Comparison of ENCODE assay signal across 23 cellular contexts in genomic region chr10:98427011-98427515, GRCh38. TPM values are rescaled to one million over a fixed set of nuclear protein-coding genes. Genes with fewer than 3 reads are reported as not detected.
DNase-seq lines count a peak whose midpoint lies in the region; ATAC-seq, FAIRE-seq and TF ChIP-seq lines count a peak whose summit lies in the region.
"Had no signal": no experiment of that assay in that cellular context is flagged by ENCODE, and none has a peak within 500 bp of the region (broad histone marks: within the 10 kb centered on the region; RNA-seq: fewer than 3 reads in every experiment).

No MANE protein-coding gene starts in this region.

- intact Hi-C loops in HepG2 (cut with micrococcal nuclease; ENCODE audit: unreplicated experiment), result no loop called here
- intact Hi-C loops in right lobe of liver (cut with DNase I), result no loop called here

- H3K4me1 ChIP-seq in HepG2 (ENCODE audit: insufficient read depth, low read length) (peaks cover 10% of the 10 kb centered on the region), right lobe of liver (no peaks in the 10 kb centered on the region), endodermal cell (ENCODE audit: control insufficient read depth, insufficient read depth, low read length) (no peaks in the 10 kb centered on the region), tibial nerve (no peaks in the 10 kb centered on the region)
- H3K4me1 ChIP-seq: BLaER1 had no signal

- H3K4me2 ChIP-seq in HepG2 (ENCODE audit: low read depth, low read length), result no peak overlapping the region
- H3K4me2 ChIP-seq: BLaER1, KMS-11, SK-N-SH had no signal

- WGBS in HepG2 (ENCODE audit: low lambda C conversion rate), result 100% methylated on average over 1 of the region's 7 CpGs
- 100% methylated on average over 1 of the region's 7 CpGs for WGBS in right lobe of liver (ENCODE audit: insufficient coverage, low coverage, low lambda C conversion rate, missing lambda C conversion rate)
- WGBS in endodermal cell (ENCODE audit: insufficient coverage in 1 of 2, insufficient read length in 1 of 2), 2 experiments, result 88 to 92% methylated on average over 2 to 7 of the region's 7 CpGs
- 93 to 96% methylated on average over 4 to 7 of the region's 7 CpGs for WGBS in tibial nerve, 2 donors

- peaks cover 27% of the 10 kb centered on the region for H3K36me3 Mint-ChIP-seq in activated CD4-positive, alpha-beta memory T cell treated with anti-CD3 and anti-CD28 coated beads, Interleukin-2, amount 10 ng/mL, durations not matched to agents 7 days and 5 days (ENCODE audit: low read depth)
- peaks cover 30% of the 10 kb centered on the region for H3K36me3 Mint-ChIP-seq in endodermal cell (ENCODE audit: low read depth)
- peaks cover 46 to 51% of the 10 kb centered on the region in 2 donors for H3K36me3 Mint-ChIP-seq in stimulated activated naive B cell treated with anti-CD40 and anti-IgM and Interleukin-4, amounts not matched to agents 10 μg/mL and 1 μg/mL and 100 μg/mL, for 72 hours

- CTCF ChIA-PET in HepG2 (lab: Yijun Ruan, JAX; ENCODE audit: low intra/inter-chr PET ratio, low total read pairs), result no interaction called here
- CTCF ChIA-PET in activated CD4-positive, alpha-beta memory T cell treated with anti-CD3 and anti-CD28 coated beads, Interleukin-2, amount 10 ng/mL, durations not matched to agents 7 days and 5 days (lab: Charles Lee), result interaction anchor here (0.6 to 0.9 kb wide), 2 partner anchors 9 to 1206 kb away, joined by 3 read pairs; no protein-coding TSS in a partner anchor

- H3K4me3 ChIP-seq in HepG2 (replicated peaks in 1 of 3; ENCODE audit: insufficient read depth in 1 of 3, low read depth in 2 of 3, low read length in 3 of 3) (no peak overlapping the region), right lobe of liver (no peak overlapping the region), endodermal cell (ENCODE audit: low read length) (no peak overlapping the region), tibial nerve (no peak overlapping the region)
- H3K4me3 ChIP-seq: BLaER1 had no signal

- H3K27me3 Mint-ChIP-seq in activated CD4-positive, alpha-beta memory T cell treated with anti-CD3 and anti-CD28 coated beads, Interleukin-2, amount 10 ng/mL, durations not matched to agents 7 days and 5 days, result no peaks in the 10 kb centered on the region
- no peaks in the 10 kb centered on the region for H3K27me3 Mint-ChIP-seq in endodermal cell (ENCODE audit: insufficient read depth)
- no peaks in the 10 kb centered on the region for H3K27me3 Mint-ChIP-seq in stimulated activated naive B cell treated with anti-CD40 and anti-IgM and Interleukin-4, amounts not matched to agents 10 μg/mL and 1 μg/mL and 100 μg/mL, for 72 hours
- H3K27me3 Mint-ChIP-seq: CD4-positive, CD25-positive, alpha-beta regulatory T cell; IgD-negative memory B cell had no signal

- no peak overlapping the region for H2AFZ ChIP-seq in HepG2 (ENCODE audit: low read length)

- H4K20me1 ChIP-seq in HepG2 (ENCODE audit: insufficient read depth, low read length), result 0 out of 2 replicates have a peak, but pooled peaks cover 2% of the 10 kb centered on the region
- H4K20me1 ChIP-seq: BLaER1 had no signal

- no peaks in the 10 kb centered on the region for H3K9me3 Mint-ChIP-seq in activated CD4-positive, alpha-beta memory T cell treated with anti-CD3 and anti-CD28 coated beads, Interleukin-2, amount 10 ng/mL, durations not matched to agents 7 days and 5 days
- H3K9me3 Mint-ChIP-seq in endodermal cell, result peaks cover 9% of the 10 kb centered on the region
- H3K9me3 Mint-ChIP-seq in stimulated activated naive B cell treated with anti-CD40 and anti-IgM and Interleukin-4, amounts not matched to agents 10 μg/mL and 1 μg/mL and 100 μg/mL, for 72 hours, result no peaks in the 10 kb centered on the region

- POLR2A ChIA-PET in HepG2 (lab: Yijun Ruan, JAX), result interaction anchor here (1.1 kb wide), 1 partner anchor 28 kb away, joined by 3 read pairs; no protein-coding TSS in a partner anchor
- POLR2A ChIA-PET in activated CD4-positive, alpha-beta memory T cell treated with anti-CD3 and anti-CD28 coated beads, Interleukin-2, amount 10 ng/mL, durations not matched to agents 7 days and 5 days (lab: Charles Lee), result interaction anchor here (0.6 to 0.8 kb wide), 2 partner anchors 19 to 53 kb away, joined by 3 read pairs; no protein-coding TSS in a partner anchor

- H3K9me3 ChIP-seq in HepG2 (ENCODE audit: low read length) (no peaks in the 10 kb centered on the region), right lobe of liver (no peaks in the 10 kb centered on the region), endodermal cell (ENCODE audit: control insufficient read depth, low read length) (peaks cover 16% of the 10 kb centered on the region), tibial nerve (peaks cover 0 to under 1% (median 0%) of the 10 kb centered on the region in 4 donors)
- H3K9me3 ChIP-seq: SK-N-SH had no signal

- H3K27ac ChIP-seq in HepG2 (ENCODE audit: extremely low read length, insufficient read depth, low read length), result no peak overlapping the region
- H3K27ac ChIP-seq in right lobe of liver, result no peak overlapping the region
- H3K27ac ChIP-seq in endodermal cell (ENCODE audit: low read depth, low read length), result no peak overlapping the region
- no peak overlapping the region for H3K27ac ChIP-seq in tibial nerve
- H3K27ac ChIP-seq: BLaER1, KMS-11 had no signal

- no peak for FAIRE-seq in HepG2 (lab: Jason Lieb, UNC)
- FAIRE-seq: A204.1, GM18507, H54 had no signal

- no peaks in the 10 kb centered on the region for H3K79me2 ChIP-seq in HepG2 (ENCODE audit: insufficient read depth, low read length)

- no peaks in the 10 kb centered on the region for H3K4me1 Mint-ChIP-seq in activated CD4-positive, alpha-beta memory T cell treated with anti-CD3 and anti-CD28 coated beads, Interleukin-2, amount 10 ng/mL, durations not matched to agents 7 days and 5 days
- H3K4me1 Mint-ChIP-seq in endodermal cell, result no peaks in the 10 kb centered on the region
- H3K4me1 Mint-ChIP-seq in stimulated activated naive B cell treated with anti-CD40 and anti-IgM and Interleukin-4, amounts not matched to agents 10 μg/mL and 1 μg/mL and 100 μg/mL, for 72 hours, result no peaks in the 10 kb centered on the region
- H3K4me1 Mint-ChIP-seq: CD4-positive, CD25-positive, alpha-beta regulatory T cell; IgD-negative memory B cell had no signal

- no peak for DNase-seq in HepG2 (ENCODE audit: low spot score)
- DNase-seq in right lobe of liver, result no peak
- DNase-seq in activated CD4-positive, alpha-beta memory T cell treated with anti-CD3 and anti-CD28 coated beads, Interleukin-2, amount 10 ng/mL, durations not matched to agents 7 days and 5 days, result peak; percentile 10
- DNase-seq in endodermal cell, result peak; percentile 35
- no peak for DNase-seq in stimulated activated naive B cell treated with anti-CD40 and anti-IgM and Interleukin-4, amounts not matched to agents 10 μg/mL and 1 μg/mL and 100 μg/mL, for 72 hours
- DNase-seq in activated CD4-positive, CD25-positive, alpha-beta regulatory T cell treated with anti-CD3 and anti-CD28 coated beads, Interleukin-2, amount 50 U/mL, for 72 hours, result no peak
- no peak for DNase-seq in NCI-H2081 treated with DMSO at 0.1 percent for 48 hours (lab: John Stamatoyannopoulos, UW)
- no peak for DNase-seq in tibial nerve (ENCODE audit: low spot score in 2 of 2)
- DNase-seq: CD4-positive, CD25-positive, alpha-beta regulatory T cell; DMS153; DND-41; MM.1S; NCI-H2029; NCI-H2227 treated with DMSO at 0.1 percent for 48 hours; NCI-H69 had no signal

- TF ChIP-seq POLR2A in HepG2 (IDR thresholded peaks at IDR 0.05; ENCODE audit: insufficient read depth in 1 of 2, low read depth in 2 of 2, low read length in 2 of 2), result no peak
- TF ChIP-seq POLR2A in right lobe of liver (IDR thresholded peaks at IDR 0.05), result no peak
- no peak for TF ChIP-seq POLR2A in tibial nerve (IDR thresholded peaks at IDR 0.05)

- no peak for TF ChIP-seq RAD21 in HepG2 (CRISPR knock-in tag; IDR thresholded peaks at IDR 0.05)

- H3K27me3 ChIP-seq in HepG2 (ENCODE audit: control insufficient read depth in 1 of 2, insufficient read depth in 2 of 2, low read length in 2 of 2) (no peaks in the 10 kb centered on the region), right lobe of liver (no peaks in the 10 kb centered on the region), endodermal cell (ENCODE audit: control insufficient read depth, insufficient read depth, low read length, poor library complexity, severe bottlenecking) (no peaks in the 10 kb centered on the region), tibial nerve (no peaks in the 10 kb centered on the region)
- H3K27me3 ChIP-seq: BLaER1 had no signal

- in situ Hi-C loops in HepG2 (cut with HindIII; ENCODE audit: extremely low pct_ligation_motif_present, low pct_unique_long_range_greater_than_20kb), result no loop called here

- no peak for TF ChIP-seq CTCF in HepG2 (CRISPR knock-in tag; IDR thresholded peaks at IDR 0.05)
- no peak for TF ChIP-seq CTCF in right lobe of liver (IDR thresholded peaks at IDR 0.05)
- TF ChIP-seq CTCF in endodermal cell (conservative IDR thresholded peaks at IDR 0.05), result no peak
- TF ChIP-seq CTCF in tibial nerve (IDR thresholded peaks at IDR 0.05), result no peak

- ATAC-seq in HepG2 (no peak), right lobe of liver (no peak)
- ATAC-seq in stimulated activated naive B cell treated with anti-CD40 and anti-IgM and Interleukin-4, amounts not matched to agents 10 μg/mL and 1 μg/mL and 100 μg/mL, for 72 hours (replicated peaks), result no peak
- ATAC-seq: Panc1 had no signal

- no peak overlapping the region for H3K9ac ChIP-seq in HepG2 (ENCODE audit: insufficient read depth, low read depth, low read length)
- no peak overlapping the region for H3K9ac ChIP-seq in endodermal cell (ENCODE audit: extremely low read depth, low read length, poor library complexity, severe bottlenecking)
- H3K9ac ChIP-seq: BLaER1, KMS-11, SK-N-SH had no signal

- no TSS peak for BruUV-seq in HepG2 (replicated peaks; lab: Mats Ljungman, UMichigan)

- TF ChIP-seq EP300 in HepG2 (IDR thresholded peaks at IDR 0.05; ENCODE audit: low read depth in 2 of 2, low read length in 2 of 2) (no peak), HepG2 (CRISPR knock-in tag; IDR thresholded peaks at IDR 0.05; ENCODE audit: borderline replicate concordance) (no peak), tibial nerve (IDR thresholded peaks at IDR 0.05) (no peak)

- no peak overlapping the region for H3K27ac Mint-ChIP-seq in activated CD4-positive, alpha-beta memory T cell treated with anti-CD3 and anti-CD28 coated beads, Interleukin-2, amount 10 ng/mL, durations not matched to agents 7 days and 5 days
- H3K27ac Mint-ChIP-seq in endodermal cell, result no peak overlapping the region
- peak overlapping the region; percentile 14 for H3K27ac Mint-ChIP-seq in stimulated activated naive B cell treated with anti-CD40 and anti-IgM and Interleukin-4, amounts not matched to agents 10 μg/mL and 1 μg/mL and 100 μg/mL, for 72 hours

- H3K4me3 Mint-ChIP-seq in activated CD4-positive, alpha-beta memory T cell treated with anti-CD3 and anti-CD28 coated beads, Interleukin-2, amount 10 ng/mL, durations not matched to agents 7 days and 5 days, result no peak overlapping the region
- H3K4me3 Mint-ChIP-seq in endodermal cell, result no peak overlapping the region
- no peak overlapping the region for H3K4me3 Mint-ChIP-seq in stimulated activated naive B cell treated with anti-CD40 and anti-IgM and Interleukin-4, amounts not matched to agents 10 μg/mL and 1 μg/mL and 100 μg/mL, for 72 hours
- H3K4me3 Mint-ChIP-seq: CD4-positive, CD25-positive, alpha-beta regulatory T cell; IgD-negative memory B cell had no signal

- H3K36me3 ChIP-seq in HepG2 (replicated peaks in 1 of 2; ENCODE audit: control insufficient read depth in 1 of 2, insufficient read depth in 2 of 2, low read length in 2 of 2) (peaks cover 9 to 31% of the 10 kb centered on the region in 2 experiments), right lobe of liver (peaks cover 0 to 46% (median 13%) of the 10 kb centered on the region in 4 donors), endodermal cell (ENCODE audit: control insufficient read depth, insufficient read depth, low read length) (peaks cover 28% of the 10 kb centered on the region), tibial nerve (peaks cover 3 to 98% (median 25%) of the 10 kb centered on the region in 3 donors)

RNA-seq across cellular contexts. Expression of gene PYROXD2, which starts 12.1 kb away (rescaled TPM):
- total RNA-seq in HepG2 (2016; rRNA removed; fragmentation: Illumina TruSeq; extraction: Trizol) (1.8 and 2.0 TPM in 2 replicates), right lobe of liver (10 to 100 TPM in 2 of 6 experiments, 1 to 10 TPM in 4; 3.0 to 25.3 (median 7.1) TPM), endodermal cell (1 to 10 TPM; 9.2 to 9.5 TPM), tibial nerve (10 to 100 TPM; 14.2 to 27.0 (median 20.8) TPM)
- total RNA-seq in HepG2 (2016; cell fraction: cytosol; rRNA removed; fragmentation: Illumina TruSeq; extraction: Trizol; ENCODE audit: low read depth), result 0.26 and 3.0 TPM in 2 replicates
- total RNA-seq in HepG2 (2016; cell fraction: insoluble cytoplasmic fraction; rRNA removed; fragmentation: Illumina TruSeq; extraction: Trizol), result 1.2 and 1.3 TPM in 2 replicates
- 1.0 and 1.4 TPM in 2 replicates for total RNA-seq in HepG2 (2016; cell fraction: membrane; rRNA removed; fragmentation: Illumina TruSeq; extraction: Trizol)
- total RNA-seq in HepG2 (2016; cell fraction: nucleus; rRNA removed; fragmentation: Illumina TruSeq; extraction: Trizol), result 1.6 and 2.0 TPM in 2 replicates
- polyA plus RNA-seq in HepG2 (2011; rRNA removed), result 6.2 and 10.7 TPM in 2 replicates
- polyA plus RNA-seq in HepG2 (2011; cell fraction: cytosol; rRNA removed), result 1.5 and 6.4 TPM in 2 replicates
- polyA plus RNA-seq in HepG2 (2011; cell fraction: nucleus; rRNA removed), result 22.4 and 28.0 TPM in 2 replicates
- polyA plus RNA-seq in HepG2 (2012), result 2.3 and 3.3 TPM in 2 replicates
- 1.6 and 1.7 TPM in 2 replicates for polyA plus RNA-seq in HepG2 (2016; cell fraction: cytosol; fragmentation: Illumina TruSeq; extraction: Trizol; ENCODE audit: low read depth)
- polyA plus RNA-seq in HepG2 (2016; cell fraction: insoluble cytoplasmic fraction; fragmentation: Illumina TruSeq; extraction: Trizol; ENCODE audit: low read depth), result 0.78 and 1.6 TPM in 2 replicates
- polyA plus RNA-seq in HepG2 (2016; cell fraction: membrane; fragmentation: Illumina TruSeq; extraction: Trizol; ENCODE audit: low read depth), result 1.0 and 2.1 TPM in 2 replicates
- polyA plus RNA-seq in HepG2 (2016; cell fraction: nucleus; fragmentation: Illumina TruSeq; extraction: Trizol; ENCODE audit: insufficient read depth, low read depth), result 1.6 and 2.6 TPM in 2 replicates
- polyA minus RNA-seq in HepG2 (2011; rRNA and poly(A)+ RNA removed; ENCODE audit: low replicate concordance), result 3.2 and 9.1 TPM in 2 replicates
- polyA minus RNA-seq in HepG2 (2011; cell fraction: cytosol; rRNA and poly(A)+ RNA removed), result 0.97 and 2.5 TPM in 2 replicates
- polyA minus RNA-seq in HepG2 (2011; cell fraction: nucleus; rRNA and poly(A)+ RNA removed), result 3.0 and 8.6 TPM in 2 replicates
- total RNA-seq in activated CD4-positive, alpha-beta memory T cell treated with anti-CD3 and anti-CD28 coated beads, Interleukin-2, amount 10 ng/mL, durations not matched to agents 7 days and 5 days, result 10 to 100 TPM; 13.5 to 18.7 TPM
- 13.3 TPM for polyA plus RNA-seq in endodermal cell (2013, experiment 1 of 2)
- 13.5 TPM for polyA plus RNA-seq in endodermal cell (2013, experiment 2 of 2)

RNA-seq across cellular contexts. Expression of gene HPS1, which starts 19.7 kb away (rescaled TPM):
- total RNA-seq in HepG2 (2016; rRNA removed; fragmentation: Illumina TruSeq; extraction: Trizol), result 20.7 and 25.8 TPM in 2 replicates
- 50.6 and 58.2 TPM in 2 replicates for total RNA-seq in HepG2 (2016; cell fraction: cytosol; rRNA removed; fragmentation: Illumina TruSeq; extraction: Trizol; ENCODE audit: low read depth)
- total RNA-seq in HepG2 (2016; cell fraction: insoluble cytoplasmic fraction; rRNA removed; fragmentation: Illumina TruSeq; extraction: Trizol), result 14.1 and 23.6 TPM in 2 replicates
- total RNA-seq in HepG2 (2016; cell fraction: membrane; rRNA removed; fragmentation: Illumina TruSeq; extraction: Trizol), result 56.4 and 66.7 TPM in 2 replicates
- total RNA-seq in HepG2 (2016; cell fraction: nucleus; rRNA removed; fragmentation: Illumina TruSeq; extraction: Trizol), result 19.0 and 25.7 TPM in 2 replicates
- 24.6 and 33.7 TPM in 2 replicates for polyA plus RNA-seq in HepG2 (2011; rRNA removed)
- 18.0 and 21.8 TPM in 2 replicates for polyA plus RNA-seq in HepG2 (2011; cell fraction: cytosol; rRNA removed)
- polyA plus RNA-seq in HepG2 (2011; cell fraction: nucleus; rRNA removed), result 108 and 120 TPM in 2 replicates
- polyA plus RNA-seq in HepG2 (2012), result 16.9 and 22.7 TPM in 2 replicates
- 68.9 and 83.5 TPM in 2 replicates for polyA plus RNA-seq in HepG2 (2016; cell fraction: cytosol; fragmentation: Illumina TruSeq; extraction: Trizol; ENCODE audit: low read depth)
- 19.4 and 23.0 TPM in 2 replicates for polyA plus RNA-seq in HepG2 (2016; cell fraction: insoluble cytoplasmic fraction; fragmentation: Illumina TruSeq; extraction: Trizol; ENCODE audit: low read depth)
- 63.1 and 73.8 TPM in 2 replicates for polyA plus RNA-seq in HepG2 (2016; cell fraction: membrane; fragmentation: Illumina TruSeq; extraction: Trizol; ENCODE audit: low read depth)
- 43.6 and 45.7 TPM in 2 replicates for polyA plus RNA-seq in HepG2 (2016; cell fraction: nucleus; fragmentation: Illumina TruSeq; extraction: Trizol; ENCODE audit: insufficient read depth, low read depth)
- polyA minus RNA-seq in HepG2 (2011; rRNA and poly(A)+ RNA removed; ENCODE audit: low replicate concordance), result 35.4 and 47.2 TPM in 2 replicates
- 12.4 and 14.5 TPM in 2 replicates for polyA minus RNA-seq in HepG2 (2011; cell fraction: cytosol; rRNA and poly(A)+ RNA removed)
- 45.1 and 49.1 TPM in 2 replicates for polyA minus RNA-seq in HepG2 (2011; cell fraction: nucleus; rRNA and poly(A)+ RNA removed)
- total RNA-seq in right lobe of liver, result 10 to 100 TPM; 18.2 to 44.5 (median 32.0) TPM
- 10 to 100 TPM; 85.4 to 88.3 TPM for total RNA-seq in activated CD4-positive, alpha-beta memory T cell treated with anti-CD3 and anti-CD28 coated beads, Interleukin-2, amount 10 ng/mL, durations not matched to agents 7 days and 5 days
- total RNA-seq in endodermal cell, result 10 to 100 TPM; 39.6 to 43.3 TPM
- 38.1 TPM for polyA plus RNA-seq in endodermal cell (2013, experiment 1 of 2)
- polyA plus RNA-seq in endodermal cell (2013, experiment 2 of 2), result 31.8 TPM
- total RNA-seq in tibial nerve, result 100 to 1,000 TPM in 1 of 4 donors, 10 to 100 TPM in 3; 38.7 to 101 (median 62.5) TPM

Comparison
In these comparisons a context has a peak if more than half of its experiments do, and no peak if none do; other contexts are left out.
1. DNase-seq: peak in activated CD4-positive, alpha-beta memory T cell treated with anti-CD3 and anti-CD28 coated beads, Interleukin-2, amount 10 ng/mL, durations not matched to agents 7 days and 5 days (single experiment) and endodermal cell (single experiment); none in HepG2 (single experiment), right lobe of liver (0 of 3), stimulated activated naive B cell treated with anti-CD40 and anti-IgM and Interleukin-4, amounts not matched to agents 10 μg/mL and 1 μg/mL and 100 μg/mL, for 72 hours (single experiment), activated CD4-positive, CD25-positive, alpha-beta regulatory T cell treated with anti-CD3 and anti-CD28 coated beads, Interleukin-2, amount 50 U/mL, for 72 hours (single experiment), NCI-H2081 treated with DMSO at 0.1 percent for 48 hours (single experiment) and tibial nerve (0 of 2).